ENCODE assay signal across 1 cellular context in the genomic region with DNA sequence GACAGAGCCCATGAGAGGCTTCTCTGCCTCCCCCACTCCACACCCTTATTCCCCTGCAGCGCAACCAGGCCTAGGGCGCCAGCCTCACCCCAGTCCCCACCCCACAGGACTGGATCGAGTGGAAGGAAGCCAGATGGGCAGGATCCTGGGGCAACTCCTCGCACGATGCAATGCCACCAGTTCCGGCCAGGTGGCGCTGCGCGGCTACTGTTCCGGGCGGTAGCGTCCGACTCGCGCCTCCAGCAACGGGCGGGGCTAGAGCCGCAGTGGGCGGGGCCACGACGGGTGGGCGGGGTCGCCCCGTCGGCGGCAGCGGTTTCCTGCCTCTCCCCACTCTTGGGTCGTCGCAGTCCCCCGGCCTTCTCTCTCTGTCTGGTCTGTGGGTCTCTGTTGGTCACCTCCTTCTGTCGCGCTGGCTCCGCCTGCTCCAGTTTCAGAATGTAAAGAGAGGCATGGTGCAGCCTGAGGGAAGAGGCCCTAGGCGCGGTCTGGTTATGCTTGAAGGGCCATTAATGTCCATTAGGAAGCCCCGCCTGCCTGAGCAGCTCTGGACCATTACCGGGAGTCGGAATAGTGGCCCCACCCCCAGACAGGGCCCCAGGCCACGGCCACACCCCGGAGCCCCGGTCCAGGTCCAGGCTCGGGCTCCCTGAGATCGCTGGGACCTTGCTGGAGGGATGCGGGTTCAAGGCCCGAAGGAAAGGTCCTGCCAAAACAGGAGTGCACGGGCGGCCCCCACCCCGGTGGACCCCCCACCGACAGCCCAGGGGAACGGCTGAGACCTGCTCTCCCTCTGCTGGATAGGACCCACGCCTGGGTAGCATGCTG.
A peak's percentile ranks its signal among the peaks of the same experiment; 100 is the strongest.
TF ChIP-seq lines count a peak whose summit lies in the region.

No MANE protein-coding gene starts in this region.

TF ChIP-seq in K562, 482 proteins besides CTCF, POLR2A, EP300 and RAD21 (continued from another document and continues in another):
- TF ChIP-seq E2F5 (CRISPR knock-in tag; IDR thresholded peaks at IDR 0.05) (no peak), ZNF282 (CRISPR knock-in tag; IDR thresholded peaks at IDR 0.05) (no peak), RAD51 (IDR thresholded peaks at IDR 0.05; ENCODE audit: borderline replicate concordance, low read depth) (no peak), HCFC1 (IDR thresholded peaks at IDR 0.05; ENCODE audit: low read depth, low read length) (no peak), SMAD4 (CRISPR knock-in tag; conservative IDR thresholded peaks at IDR 0.05) (peak; percentile 44; the same call in 1 of the 2 replicates), NCOR1 (IDR thresholded peaks at IDR 0.05) (no peak), SREBF2 (CRISPR knock-in tag; IDR thresholded peaks at IDR 0.05) (no peak), HBP1 (CRISPR knock-in tag; IDR thresholded peaks at IDR 0.05) (no peak), MYC (IDR thresholded peaks at IDR 0.05; ENCODE audit: low read depth, low read length) (peak; percentile 64; the same call in 1 of the 2 replicates), MYC (CRISPR knock-in tag; IDR thresholded peaks at IDR 0.05; ENCODE audit: borderline replicate concordance, low read depth) (no peak), POLR2H (tag; IDR thresholded peaks at IDR 0.05; ENCODE audit: low read depth) (no peak), CBFA2T3 (IDR thresholded peaks at IDR 0.05) (no peak), CHD4 (IDR thresholded peaks at IDR 0.05; ENCODE audit: insufficient read depth, insufficient replicate concordance, low read depth, low read length, poor library complexity, severe bottlenecking) (no peak), HDAC1 (IDR thresholded peaks at IDR 0.05) (0 out of 4 replicates have a peak, but pooled peaks of 1 of the 2 experiments have one; percentile 15), ILK (tag; IDR thresholded peaks at IDR 0.05; ENCODE audit: borderline replicate concordance, low read depth) (no peak), ZNF239 (CRISPR knock-in tag; IDR thresholded peaks at IDR 0.05) (no peak; the same call in 1 of the 2 replicates), CXXC5 (CRISPR knock-in tag; IDR thresholded peaks at IDR 0.05) (peak; percentile 67), ZNF253 (CRISPR knock-in tag; conservative IDR thresholded peaks at IDR 0.05) (no peak), ETV5 (CRISPR knock-in tag; IDR thresholded peaks at IDR 0.05; ENCODE audit: low read depth) (peak; percentile 88), SMARCB1 (IDR thresholded peaks at IDR 0.05; ENCODE audit: insufficient read length, low read depth) (no peak), ATF7 (IDR thresholded peaks at IDR 0.05) (peak; percentile 39), OTX1 (CRISPR knock-in tag; IDR thresholded peaks at IDR 0.05) (no peak), CCAR2 (IDR thresholded peaks at IDR 0.05; ENCODE audit: low read depth, low read length) (no peak)
- TF ChIP-seq, protein P1, sequence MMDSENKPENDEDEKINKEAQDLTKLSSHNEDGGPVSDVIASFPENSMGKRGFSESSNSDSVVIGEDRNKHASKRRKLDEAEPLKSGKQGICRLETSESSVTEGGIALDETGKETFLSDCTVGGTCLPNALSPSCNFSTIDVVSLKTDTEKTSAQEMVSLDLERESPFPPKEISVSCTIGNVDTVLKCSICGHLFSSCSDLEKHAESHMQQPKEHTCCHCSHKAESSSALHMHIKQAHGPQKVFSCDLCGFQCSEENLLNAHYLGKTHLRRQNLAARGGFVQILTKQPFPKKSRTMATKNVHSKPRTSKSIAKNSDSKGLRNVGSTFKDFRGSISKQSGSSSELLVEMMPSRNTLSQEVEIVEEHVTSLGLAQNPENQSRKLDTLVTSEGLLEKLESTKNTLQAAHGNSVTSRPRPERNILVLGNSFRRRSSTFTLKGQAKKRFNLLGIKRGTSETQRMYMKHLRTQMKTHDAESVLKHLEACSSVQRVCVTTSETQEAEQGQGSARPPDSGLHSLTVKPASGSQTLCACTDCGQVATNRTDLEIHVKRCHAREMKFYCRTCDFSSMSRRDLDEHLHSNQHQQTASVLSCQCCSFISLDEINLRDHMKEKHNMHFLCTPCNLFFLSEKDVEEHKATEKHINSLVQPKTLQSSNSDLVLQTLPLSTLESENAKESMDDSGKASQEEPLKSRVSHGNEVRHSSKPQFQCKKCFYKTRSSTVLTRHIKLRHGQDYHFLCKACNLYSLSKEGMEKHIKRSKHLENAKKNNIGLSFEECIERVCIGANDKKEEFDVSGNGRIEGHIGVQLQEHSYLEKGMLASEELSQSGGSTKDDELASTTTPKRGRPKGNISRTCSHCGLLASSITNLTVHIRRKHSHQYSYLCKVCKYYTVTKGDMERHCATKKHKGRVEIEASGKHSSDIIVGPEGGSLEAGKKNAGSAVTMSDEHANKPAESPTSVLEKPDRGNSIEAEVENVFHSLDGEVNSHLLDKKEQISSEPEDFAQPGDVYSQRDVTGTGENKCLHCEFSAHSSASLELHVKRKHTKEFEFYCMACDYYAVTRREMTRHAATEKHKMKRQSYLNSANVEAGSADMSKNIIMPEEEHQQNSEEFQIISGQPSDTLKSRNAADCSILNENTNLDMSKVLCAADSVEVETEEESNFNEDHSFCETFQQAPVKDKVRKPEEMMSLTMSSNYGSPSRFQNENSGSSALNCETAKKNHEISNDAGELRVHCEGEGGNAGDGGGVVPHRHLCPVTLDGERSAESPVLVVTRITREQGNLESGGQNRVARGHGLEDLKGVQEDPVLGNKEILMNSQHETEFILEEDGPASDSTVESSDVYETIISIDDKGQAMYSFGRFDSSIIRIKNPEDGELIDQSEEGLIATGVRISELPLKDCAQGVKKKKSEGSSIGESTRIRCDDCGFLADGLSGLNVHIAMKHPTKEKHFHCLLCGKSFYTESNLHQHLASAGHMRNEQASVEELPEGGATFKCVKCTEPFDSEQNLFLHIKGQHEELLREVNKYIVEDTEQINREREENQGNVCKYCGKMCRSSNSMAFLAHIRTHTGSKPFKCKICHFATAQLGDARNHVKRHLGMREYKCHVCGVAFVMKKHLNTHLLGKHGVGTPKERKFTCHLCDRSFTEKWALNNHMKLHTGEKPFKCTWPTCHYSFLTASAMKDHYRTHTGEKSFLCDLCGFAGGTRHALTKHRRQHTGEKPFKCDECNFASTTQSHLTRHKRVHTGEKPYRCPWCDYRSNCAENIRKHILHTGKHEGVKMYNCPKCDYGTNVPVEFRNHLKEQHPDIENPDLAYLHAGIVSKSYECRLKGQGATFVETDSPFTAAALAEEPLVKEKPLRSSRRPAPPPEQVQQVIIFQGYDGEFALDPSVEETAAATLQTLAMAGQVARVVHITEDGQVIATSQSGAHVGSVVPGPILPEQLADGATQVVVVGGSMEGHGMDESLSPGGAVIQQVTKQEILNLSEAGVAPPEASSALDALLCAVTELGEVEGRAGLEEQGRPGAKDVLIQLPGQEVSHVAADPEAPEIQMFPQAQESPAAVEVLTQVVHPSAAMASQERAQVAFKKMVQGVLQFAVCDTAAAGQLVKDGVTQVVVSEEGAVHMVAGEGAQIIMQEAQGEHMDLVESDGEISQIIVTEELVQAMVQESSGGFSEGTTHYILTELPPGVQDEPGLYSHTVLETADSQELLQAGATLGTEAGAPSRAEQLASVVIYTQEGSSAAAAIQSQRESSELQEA (IDR thresholded peaks at IDR 0.05; ENCODE audit: low read depth) = no peak
- TF ChIP-seq, protein P2, sequence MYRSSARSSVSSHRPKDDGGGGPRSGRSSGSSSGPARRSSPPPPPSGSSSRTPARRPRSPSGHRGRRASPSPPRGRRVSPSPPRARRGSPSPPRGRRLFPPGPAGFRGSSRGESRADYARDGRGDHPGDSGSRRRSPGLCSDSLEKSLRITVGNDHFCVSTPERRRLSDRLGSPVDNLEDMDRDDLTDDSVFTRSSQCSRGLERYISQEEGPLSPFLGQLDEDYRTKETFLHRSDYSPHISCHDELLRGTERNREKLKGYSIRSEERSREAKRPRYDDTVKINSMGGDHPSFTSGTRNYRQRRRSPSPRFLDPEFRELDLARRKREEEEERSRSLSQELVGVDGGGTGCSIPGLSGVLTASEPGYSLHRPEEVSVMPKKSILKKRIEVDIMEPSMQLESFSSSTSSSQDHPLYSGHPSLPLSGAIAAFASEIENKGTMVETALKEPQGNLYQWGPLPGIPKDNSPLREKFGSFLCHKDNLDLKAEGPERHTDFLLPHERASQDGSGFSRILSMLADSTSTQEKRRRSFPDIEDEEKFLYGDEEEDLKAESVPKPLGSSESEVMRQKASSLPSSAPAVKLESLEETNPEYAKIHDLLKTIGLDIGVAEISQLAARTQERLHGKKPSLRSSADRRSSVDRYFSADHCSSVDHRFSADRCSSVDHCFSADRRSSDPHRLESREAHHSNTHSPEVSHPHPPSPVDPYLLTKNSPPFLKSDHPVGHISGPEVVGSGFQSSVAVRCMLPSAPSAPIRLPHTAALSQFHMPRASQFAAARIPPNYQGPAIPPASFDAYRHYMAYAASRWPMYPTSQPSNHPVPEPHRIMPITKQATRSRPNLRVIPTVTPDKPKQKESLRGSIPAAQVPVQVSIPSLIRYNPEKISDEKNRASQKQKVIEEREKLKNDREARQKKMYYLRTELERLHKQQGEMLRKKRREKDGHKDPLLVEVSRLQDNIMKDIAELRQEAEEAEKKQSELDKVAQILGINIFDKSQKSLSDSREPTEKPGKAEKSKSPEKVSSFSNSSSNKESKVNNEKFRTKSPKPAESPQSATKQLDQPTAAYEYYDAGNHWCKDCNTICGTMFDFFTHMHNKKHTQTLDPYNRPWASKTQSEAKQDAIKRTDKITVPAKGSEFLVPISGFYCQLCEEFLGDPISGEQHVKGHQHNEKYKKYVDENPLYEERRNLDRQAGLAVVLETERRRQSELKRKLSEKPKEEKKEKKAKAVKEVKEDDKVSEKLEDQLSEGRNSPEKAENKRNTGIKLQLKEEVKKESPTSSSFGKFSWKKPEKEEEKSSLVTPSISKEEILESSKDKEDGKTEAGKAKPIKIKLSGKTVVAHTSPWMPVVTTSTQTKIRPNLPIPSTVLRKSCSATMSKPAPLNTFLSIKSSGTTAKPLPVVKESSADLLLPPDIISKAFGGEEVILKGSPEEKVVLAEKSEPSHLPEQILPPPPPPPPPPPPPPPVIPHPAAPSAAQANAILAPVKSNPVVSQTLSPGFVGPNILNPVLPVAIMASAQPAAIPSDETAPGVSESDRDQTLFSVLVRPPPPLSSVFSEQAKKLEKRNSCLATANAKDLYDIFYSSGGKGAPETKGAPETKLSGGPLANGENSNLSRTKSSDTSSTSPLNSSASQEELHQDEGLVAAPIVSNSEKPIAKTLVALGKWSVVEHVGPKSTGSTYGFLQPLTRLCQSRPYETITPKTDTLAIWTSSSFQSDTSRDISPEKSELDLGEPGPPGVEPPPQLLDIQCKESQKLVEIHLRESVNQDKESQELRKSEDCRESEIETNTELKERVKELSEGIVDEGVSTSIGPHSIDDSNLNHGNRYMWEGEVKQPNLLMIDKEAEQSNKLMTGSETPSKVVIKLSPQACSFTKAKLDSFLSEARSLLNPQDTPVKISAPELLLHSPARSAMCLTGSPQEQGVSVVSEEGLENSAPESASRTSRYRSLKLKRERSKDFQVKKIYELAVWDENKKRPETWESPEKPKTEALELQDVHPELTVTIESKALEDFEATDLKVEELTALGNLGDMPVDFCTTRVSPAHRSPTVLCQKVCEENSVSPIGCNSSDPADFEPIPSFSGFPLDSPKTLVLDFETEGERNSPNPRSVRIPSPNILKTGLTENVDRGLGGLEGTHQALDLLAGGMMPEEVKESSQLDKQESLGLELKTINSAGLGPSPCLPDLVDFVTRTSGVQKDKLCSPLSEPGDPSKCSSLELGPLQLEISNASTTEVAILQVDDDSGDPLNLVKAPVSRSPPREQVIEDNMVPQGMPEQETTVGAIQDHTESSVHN (IDR thresholded peaks at IDR 0.05; ENCODE audit: borderline replicate concordance in 1 of 2, low read depth in 1 of 2) = no peak
- TF ChIP-seq, protein P3, sequence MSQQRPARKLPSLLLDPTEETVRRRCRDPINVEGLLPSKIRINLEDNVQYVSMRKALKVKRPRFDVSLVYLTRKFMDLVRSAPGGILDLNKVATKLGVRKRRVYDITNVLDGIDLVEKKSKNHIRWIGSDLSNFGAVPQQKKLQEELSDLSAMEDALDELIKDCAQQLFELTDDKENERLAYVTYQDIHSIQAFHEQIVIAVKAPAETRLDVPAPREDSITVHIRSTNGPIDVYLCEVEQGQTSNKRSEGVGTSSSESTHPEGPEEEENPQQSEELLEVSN (IDR thresholded peaks at IDR 0.05; ENCODE audit: borderline replicate concordance in 1 of 2, extremely low read depth in 1 of 2, insufficient read depth in 1 of 2, insufficient read length in 1 of 2, low read depth in 1 of 2, low read length in 1 of 2, poor library complexity in 1 of 2, severe bottlenecking in 1 of 2) = peak in 1 of 2 experiments; percentile 14
- TF ChIP-seq, protein P4, sequence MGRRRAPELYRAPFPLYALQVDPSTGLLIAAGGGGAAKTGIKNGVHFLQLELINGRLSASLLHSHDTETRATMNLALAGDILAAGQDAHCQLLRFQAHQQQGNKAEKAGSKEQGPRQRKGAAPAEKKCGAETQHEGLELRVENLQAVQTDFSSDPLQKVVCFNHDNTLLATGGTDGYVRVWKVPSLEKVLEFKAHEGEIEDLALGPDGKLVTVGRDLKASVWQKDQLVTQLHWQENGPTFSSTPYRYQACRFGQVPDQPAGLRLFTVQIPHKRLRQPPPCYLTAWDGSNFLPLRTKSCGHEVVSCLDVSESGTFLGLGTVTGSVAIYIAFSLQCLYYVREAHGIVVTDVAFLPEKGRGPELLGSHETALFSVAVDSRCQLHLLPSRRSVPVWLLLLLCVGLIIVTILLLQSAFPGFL (CRISPR knock-in tag; IDR thresholded peaks at IDR 0.05) = no peak
- TF ChIP-seq, protein P5, sequence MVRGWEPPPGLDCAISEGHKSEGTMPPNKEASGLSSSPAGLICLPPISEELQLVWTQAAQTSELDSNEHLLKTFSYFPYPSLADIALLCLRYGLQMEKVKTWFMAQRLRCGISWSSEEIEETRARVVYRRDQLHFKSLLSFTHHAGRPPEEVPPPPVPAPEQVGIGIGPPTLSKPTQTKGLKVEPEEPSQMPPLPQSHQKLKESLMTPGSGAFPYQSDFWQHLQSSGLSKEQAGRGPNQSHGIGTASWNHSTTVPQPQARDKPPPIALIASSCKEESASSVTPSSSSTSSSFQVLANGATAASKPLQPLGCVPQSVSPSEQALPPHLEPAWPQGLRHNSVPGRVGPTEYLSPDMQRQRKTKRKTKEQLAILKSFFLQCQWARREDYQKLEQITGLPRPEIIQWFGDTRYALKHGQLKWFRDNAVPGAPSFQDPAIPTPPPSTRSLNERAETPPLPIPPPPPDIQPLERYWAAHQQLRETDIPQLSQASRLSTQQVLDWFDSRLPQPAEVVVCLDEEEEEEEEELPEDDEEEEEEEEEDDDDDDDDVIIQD (CRISPR knock-in tag; IDR thresholded peaks at IDR 0.05) = no peak
